ENCODE assay signal across 12 cellular contexts in the genomic region with DNA sequence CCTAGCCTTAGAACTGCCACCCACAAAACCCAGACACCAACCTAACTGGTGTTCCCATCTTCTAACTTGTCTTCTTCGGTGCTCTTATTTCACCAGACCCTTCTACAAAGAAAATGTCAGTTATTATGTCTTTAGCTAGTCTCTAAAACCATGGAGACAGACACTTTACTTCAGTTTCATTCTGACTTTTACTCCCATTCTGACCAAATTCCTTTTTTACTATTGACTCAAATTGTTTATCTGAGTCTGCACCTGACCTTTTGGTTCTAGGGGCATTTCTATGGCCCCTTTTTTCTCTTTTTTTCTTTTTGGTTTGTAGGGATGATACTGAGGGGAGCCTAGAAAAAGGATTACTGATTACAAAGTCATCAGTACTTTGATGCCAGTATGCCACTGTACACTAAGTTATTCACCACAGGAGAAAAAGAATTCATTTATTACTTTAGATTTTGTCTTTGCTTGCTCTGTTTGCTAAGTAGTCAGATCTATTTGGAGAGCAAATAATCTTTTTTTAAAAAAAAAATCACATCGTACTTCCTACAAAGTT. TPM values are rescaled to one million over a fixed set of nuclear protein-coding genes. Genes with fewer than 3 reads are reported as not detected.
DNase-seq lines count a peak whose midpoint lies in the region; ATAC-seq and TF ChIP-seq lines count a peak whose summit lies in the region.
"Had no signal": no experiment of that assay in that cellular context is flagged by ENCODE, and none has a peak within 500 bp of the region (broad histone marks: within the 10 kb centered on the region; RNA-seq: fewer than 3 reads in every experiment).

No MANE protein-coding gene starts in this region.

- no peaks in the 10 kb centered on the region for H3K27me3 ChIP-seq in hepatocyte
- H3K27me3 ChIP-seq in Peyer's patch, result no peaks in the 10 kb centered on the region
- no peaks in the 10 kb centered on the region for H3K27me3 ChIP-seq in PC-9 (ENCODE audit: insufficient read depth, low read depth)
- H3K27me3 ChIP-seq: SJSA1, upper lobe of right lung had no signal

- no peaks in the 10 kb centered on the region for H3K36me3 ChIP-seq in hepatocyte (replicated peaks; ENCODE audit: insufficient read depth, low read depth)
- H3K36me3 ChIP-seq in Peyer's patch, result no peaks in the 10 kb centered on the region
- H3K36me3 ChIP-seq in PC-9 (ENCODE audit: low read depth), result no peaks in the 10 kb centered on the region
- H3K36me3 ChIP-seq: SJSA1, upper lobe of right lung had no signal

- ATAC-seq in GM18867 (IDR thresholded peaks at IDR 0.05; ENCODE audit: unreplicated experiment), result peak; percentile 42
- peak; percentile 36 for ATAC-seq in GM21367 (IDR thresholded peaks at IDR 0.05; ENCODE audit: unreplicated experiment)
- ATAC-seq in HG03280 (IDR thresholded peaks at IDR 0.05; ENCODE audit: unreplicated experiment), result peak; percentile 42
- ATAC-seq: upper lobe of right lung had no signal

- 57% methylated on average over 2 of the region's 2 CpGs for WGBS in hepatocyte (ENCODE audit: low lambda C conversion rate, missing lambda C conversion rate)

- H4K20me1 ChIP-seq in hepatocyte (ENCODE audit: insufficient read depth, poor library complexity, severe bottlenecking) (no peaks in the 10 kb centered on the region), PC-9 (ENCODE audit: insufficient read depth) (no peaks in the 10 kb centered on the region)

- H3K4me2 ChIP-seq in hepatocyte (peak overlapping the region; percentile 22), PC-9 (no peak overlapping the region)

- H2AFZ ChIP-seq in hepatocyte (no peak overlapping the region), PC-9 (no peak overlapping the region)

- peaks cover 14% of the 10 kb centered on the region for H3K4me1 ChIP-seq in hepatocyte (ENCODE audit: insufficient read depth)
- H3K4me1 ChIP-seq in Peyer's patch, result peaks cover 0 to 6% (median 0%) of the 10 kb centered on the region in 4 donors
- H3K4me1 ChIP-seq in PC-9 (replicated peaks; ENCODE audit: insufficient read depth), result peaks cover 11% of the 10 kb centered on the region
- H3K4me1 ChIP-seq: upper lobe of right lung had no signal

- H3K27ac ChIP-seq in hepatocyte (no peak overlapping the region), Peyer's patch (no peak overlapping the region), PC-9 (no peak overlapping the region)
- H3K27ac ChIP-seq: SJSA1, upper lobe of right lung had no signal

- H3K79me2 ChIP-seq in hepatocyte, result no peaks in the 10 kb centered on the region
- H3K79me2 ChIP-seq in PC-9 (ENCODE audit: low read depth), result no peaks in the 10 kb centered on the region

- no TSS peak for BruUV-seq in PC-9 (replicated peaks; lab: Mats Ljungman, UMichigan)

- CTCF ChIA-PET in PC-9 (lab: Charles Lee), result no interaction called here

- H3F3A ChIP-seq in PC-9 (ENCODE audit: insufficient read depth, low read depth), result 0 out of 2 replicates have a peak, but pooled peaks cover 6% of the 10 kb centered on the region

- intact Hi-C loops in PC-9 (cut with micrococcal nuclease; ENCODE audit: unreplicated experiment) (no loop called here), posterior cingulate gyrus (cut with DNase I) (loop anchor here (10.0 kb wide), 1 partner anchor 58 kb away; no protein-coding TSS in a partner anchor)

- H3K9me2 ChIP-seq in hepatocyte (replicated peaks; ENCODE audit: insufficient read depth) (no peaks in the 10 kb centered on the region), PC-9 (ENCODE audit: insufficient read depth) (no peaks in the 10 kb centered on the region)

- TF ChIP-seq CTCF in hepatocyte (IDR thresholded peaks at IDR 0.05; ENCODE audit: poor library complexity) (no peak), Peyer's patch (IDR thresholded peaks at IDR 0.05) (no peak), PC-9 (conservative IDR thresholded peaks at IDR 0.05) (no peak)

- TF ChIP-seq POLR2A in Peyer's patch (IDR thresholded peaks at IDR 0.05), result no peak

- no peak for DNase-seq in hepatocyte (ENCODE audit: low spot score)
- DNase-seq in Peyer's patch, result no peak
- no peak for DNase-seq in PC-9
- no peak for DNase-seq in posterior cingulate gyrus
- DNase-seq in OCI-M1 (lab: John Stamatoyannopoulos, UW), result no peak
- DNase-seq: erythroblast, NCI-H446, upper lobe of right lung had no signal

- POLR2A ChIA-PET in PC-9 (lab: Charles Lee; ENCODE audit: unreplicated experiment), result no interaction called here

- H3K4me3 ChIP-seq in hepatocyte (no peak overlapping the region), Peyer's patch (no peak overlapping the region), PC-9 (no peak overlapping the region)
- H3K4me3 ChIP-seq: SJSA1, upper lobe of right lung had no signal

- H3K9me3 ChIP-seq in hepatocyte (ENCODE audit: low read depth) (no peaks in the 10 kb centered on the region), Peyer's patch (no peaks in the 10 kb centered on the region), PC-9 (ENCODE audit: insufficient read depth, low read depth) (no peaks in the 10 kb centered on the region)
- H3K9me3 ChIP-seq: SJSA1, upper lobe of right lung had no signal

RNA-seq across cellular contexts. Expression of gene SLC1A4, which starts 6.8 kb away (rescaled TPM):
- total RNA-seq in hepatocyte, result 17.8 and 23.0 TPM in 2 replicates
- 11.8 and 14.2 TPM in 2 replicates for polyA plus RNA-seq in hepatocyte
- 10 to 100 TPM in 1 of 4 donors, 1 to 10 TPM in 3; 2.7 to 12.4 (median 3.4) TPM for total RNA-seq in Peyer's patch
- 8.4 and 8.7 TPM in 2 replicates for total RNA-seq in PC-9 (2021)
